In the genomic region with DNA sequence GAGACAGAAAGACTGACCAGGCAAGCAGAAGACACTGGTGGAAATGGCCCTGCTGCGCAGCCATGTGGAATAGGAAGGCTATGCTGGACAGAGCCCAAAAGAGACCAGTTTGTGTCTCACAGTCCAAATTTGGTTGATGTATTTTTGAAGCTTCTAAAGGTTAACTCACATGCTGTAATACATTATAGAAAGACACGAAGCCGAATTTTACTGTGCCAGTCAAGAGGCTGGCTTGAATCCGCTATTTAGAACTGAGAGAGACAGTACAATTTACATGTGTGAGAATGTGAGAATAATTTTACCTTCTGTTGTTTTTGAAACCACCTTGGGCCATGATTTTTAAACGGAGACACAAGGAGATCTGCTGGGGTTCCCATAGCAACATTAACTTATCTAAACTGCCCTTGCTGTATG, we compare ENCODE assay signal across 10 cellular contexts.
A peak's percentile ranks its signal among the peaks of the same experiment; 100 is the strongest.
DNase-seq lines count a peak whose midpoint lies in the region; ATAC-seq and TF ChIP-seq lines count a peak whose summit lies in the region.
"Had no signal": no experiment of that assay in that cellular context is flagged by ENCODE, and none has a peak within 500 bp of the region (broad histone marks: within the 10 kb centered on the region; RNA-seq: fewer than 3 reads in every experiment).

No MANE protein-coding gene starts in this region.

- H3K27me3 ChIP-seq in vagina (no peaks in the 10 kb centered on the region), gastroesophageal sphincter (no peaks in the 10 kb centered on the region)

- DNase-seq in GM13977 (ENCODE audit: low spot score) (peak; percentile 30), LoVo (ENCODE audit: low spot score) (no peak), vagina (ENCODE audit: extremely low spot score in 2 of 2) (no peak), DMS153 (lab: John Stamatoyannopoulos, UW) (no peak)
- no peak for DNase-seq in activated naive CD8-positive, alpha-beta T cell treated with anti-CD3 and anti-CD28 coated beads for 36 hours
- DNase-seq: activated naive CD4-positive, alpha-beta T cell treated with anti-CD3 and anti-CD28 coated beads, Interleukin-2, amount 50 U/mL, for 16 hours; left ventricle myocardium inferior had no signal

- no peak overlapping the region for H3K4me3 ChIP-seq in vagina
- H3K4me3 ChIP-seq in gastroesophageal sphincter: no peak overlapping the region
- H3K4me3 ChIP-seq: left ventricle myocardium inferior had no signal

- H3K4me1 Mint-ChIP-seq in activated naive CD8-positive, alpha-beta T cell treated with anti-CD3 and anti-CD28 coated beads for 36 hours: peaks cover 51% of the 10 kb centered on the region

- H3K36me3 Mint-ChIP-seq in activated naive CD8-positive, alpha-beta T cell treated with anti-CD3 and anti-CD28 coated beads for 36 hours: peaks cover 67% of the 10 kb centered on the region

- TF ChIP-seq CTCF in GM13977 (IDR thresholded peaks at IDR 0.05; ENCODE audit: extremely low read depth, insufficient read depth, missing control alignments) (peak; percentile 44), vagina (IDR thresholded peaks at IDR 0.05) (no peak), gastroesophageal sphincter (IDR thresholded peaks at IDR 0.05) (no peak)

- H3K27ac ChIP-seq in vagina: no peak overlapping the region
- H3K27ac ChIP-seq in gastroesophageal sphincter: peak overlapping the region in 1 of 4 donors; percentile 60
- H3K27ac ChIP-seq: left ventricle myocardium inferior had no signal

- no peaks in the 10 kb centered on the region for H3K27me3 Mint-ChIP-seq in activated naive CD8-positive, alpha-beta T cell treated with anti-CD3 and anti-CD28 coated beads for 36 hours

- H3K9me3 Mint-ChIP-seq in activated naive CD8-positive, alpha-beta T cell treated with anti-CD3 and anti-CD28 coated beads for 36 hours: peaks cover 2% of the 10 kb centered on the region

- H3K36me3 ChIP-seq in vagina: no peaks in the 10 kb centered on the region
- H3K36me3 ChIP-seq in gastroesophageal sphincter: peaks cover 0 to 24% of the 10 kb centered on the region in 2 donors

- no peak overlapping the region for H3K4me3 Mint-ChIP-seq in activated naive CD8-positive, alpha-beta T cell treated with anti-CD3 and anti-CD28 coated beads for 36 hours

- intact Hi-C loops in vagina (cut with DNase I): no loop called here

- 34 to 59% methylated on average over 5 of the region's 5 CpGs for WGBS in gastroesophageal sphincter (ENCODE audit: low coverage in 1 of 2), 2 donors

- H3K4me1 ChIP-seq in vagina (peaks cover 9% of the 10 kb centered on the region), gastroesophageal sphincter (peaks cover 9 to 61% (median 11%) of the 10 kb centered on the region in 3 donors)

- H3K9me3 ChIP-seq in vagina (no peaks in the 10 kb centered on the region), gastroesophageal sphincter (no peaks in the 10 kb centered on the region)
- H3K9me3 ChIP-seq: left ventricle myocardium inferior had no signal

- no peak for TF ChIP-seq EP300 in gastroesophageal sphincter (IDR thresholded peaks at IDR 0.05)

- peak overlapping the region; percentile 99 for H3K27ac Mint-ChIP-seq in activated naive CD8-positive, alpha-beta T cell treated with anti-CD3 and anti-CD28 coated beads for 36 hours

- in situ Hi-C loops in GM13977 (cut with MboI; ENCODE audit: low pct_unique_long_range_greater_than_20kb, low sequenced_read_pairs, unreplicated experiment): loop anchor here (10.0 kb wide), 1 partner anchor 95 kb away; no protein-coding TSS in a partner anchor

- TF ChIP-seq POLR2A in vagina (IDR thresholded peaks at IDR 0.05) (no peak), gastroesophageal sphincter (IDR thresholded peaks at IDR 0.05) (no peak)

- peak; percentile 30 for ATAC-seq in GM19397 (IDR thresholded peaks at IDR 0.05; ENCODE audit: unreplicated experiment)
- ATAC-seq in HG03095 (IDR thresholded peaks at IDR 0.05; ENCODE audit: unreplicated experiment): peak; percentile 30
- ATAC-seq in gastroesophageal sphincter: no peak
